In genomic region chr7:155208681-155209477, GRCh38 we compare ENCODE assay signal across 10 cellular contexts.
DNase-seq lines count a peak whose midpoint lies in the region; ATAC-seq, FAIRE-seq and TF ChIP-seq lines count a peak whose summit lies in the region.
"Had no signal": no experiment of that assay in that cellular context is flagged by ENCODE, and none has a peak within 500 bp of the region (broad histone marks: within the 10 kb centered on the region; RNA-seq: fewer than 3 reads in every experiment).

No MANE protein-coding gene starts in this region.

- H3K36me3 Mint-ChIP-seq in MCF 10A (ENCODE audit: insufficient read depth, unreplicated experiment): no peaks in the 10 kb centered on the region

- TF ChIP-seq POLR2A in H54 (IDR thresholded peaks at IDR 0.05; ENCODE audit: low read depth, low read length): no peak

- H3K4me3 Mint-ChIP-seq in MCF 10A (ENCODE audit: unreplicated experiment): no peak overlapping the region

- peaks cover 17% of the 10 kb centered on the region for H3K4me1 Mint-ChIP-seq in MCF 10A (ENCODE audit: insufficient read depth, unreplicated experiment)

- POLR2A ChIA-PET in A673 (lab: Charles Lee; ENCODE audit: low non-redundant PET): no interaction called here
- POLR2A ChIA-PET in MCF 10A (lab: Yijun Ruan, JAX): no interaction called here

- no peaks in the 10 kb centered on the region for H3K9me3 ChIP-seq in A673 (ENCODE audit: low read depth, low read length, poor library complexity, severe bottlenecking)

- DNase-seq in A673 (ENCODE audit: low spot score) (peak; percentile 47), H54 (ENCODE audit: insufficient read length, low spot score) (peak; percentile 64), MCF 10A (ENCODE audit: unreplicated experiment) (peak; percentile 32), myocyte (ENCODE audit: low read depth) (peak; percentile 47), SK-N-DZ (ENCODE audit: low spot score) (no peak)
- DNase-seq: activated CD4-positive, alpha-beta T cell treated with anti-CD3 and anti-CD28 coated beads for 4 hours had no signal

- peaks cover 3% of the 10 kb centered on the region for H3K27me3 Mint-ChIP-seq in MCF 10A (ENCODE audit: insufficient read depth, unreplicated experiment)

- intact Hi-C loops in A673 (cut with micrococcal nuclease; ENCODE audit: unreplicated experiment): no loop called here
- intact Hi-C loops in MCF 10A (cut with micrococcal nuclease): loop anchor here (5.0 kb wide), 1 partner anchor 88 kb away; the partner anchor contains the start of gene INSIG1

- CTCF ChIA-PET in A673 (lab: Charles Lee): no interaction called here
- CTCF ChIA-PET in MCF 10A (lab: Yijun Ruan, JAX): interaction anchor here (1.2 kb wide), 1 partner anchor 19 kb away, joined by 3 read pairs; no protein-coding TSS in a partner anchor

- FAIRE-seq in H54 (lab: Jason Lieb, UNC): no peak

- no peaks in the 10 kb centered on the region for H3K36me3 ChIP-seq in A673 (ENCODE audit: insufficient read depth, low read length, poor library complexity, severe bottlenecking)

- H3K27me3 ChIP-seq in A673 (replicated peaks; ENCODE audit: insufficient read depth, low read depth, low read length, poor library complexity): no peaks in the 10 kb centered on the region
- H3K27me3 ChIP-seq: hepatocyte had no signal

- H3K27ac Mint-ChIP-seq in MCF 10A (ENCODE audit: low read depth, unreplicated experiment): peak overlapping the region; percentile 8

- H3K4me1 ChIP-seq in A673 (ENCODE audit: insufficient read depth, low read length, poor library complexity, severe bottlenecking): peaks cover 17% of the 10 kb centered on the region

- BruUV-seq in A673 (replicated peaks; lab: Mats Ljungman, UMichigan) (no TSS peak), MCF 10A (replicated peaks; lab: Mats Ljungman, UMichigan) (no TSS peak)

- H3K4me3 ChIP-seq in A673 (ENCODE audit: low read depth, low read length, poor library complexity, severe bottlenecking): no peak overlapping the region
- H3K4me3 ChIP-seq: hepatocyte had no signal

- TF ChIP-seq CTCF in A673 (conservative IDR thresholded peaks at IDR 0.05; ENCODE audit: low read depth, low read length) (no peak), MCF 10A (IDR thresholded peaks at IDR 0.05; ENCODE audit: unreplicated experiment) (no peak)

- H3K9me3 Mint-ChIP-seq in MCF 10A (ENCODE audit: unreplicated experiment): peaks cover 8% of the 10 kb centered on the region

- no peak for ATAC-seq in GM21526 (IDR thresholded peaks at IDR 0.05; ENCODE audit: low FRiP score, unreplicated experiment)
- ATAC-seq in GM18511 (IDR thresholded peaks at IDR 0.05; ENCODE audit: unreplicated experiment): no peak
- ATAC-seq in HG03521 (IDR thresholded peaks at IDR 0.05; ENCODE audit: unreplicated experiment): no peak

- no peak overlapping the region for H3K27ac ChIP-seq in A673 (ENCODE audit: low read depth, low read length, poor library complexity, severe bottlenecking)
- H3K27ac ChIP-seq: hepatocyte had no signal
